In genomic region chr16:30903596-30903995, GRCh38 we compare ENCODE assay signal across 8 cellular contexts. TPM values are rescaled to one million over a fixed set of nuclear protein-coding genes. Genes with fewer than 3 reads are reported as not detected.
A peak's percentile ranks its signal among the peaks of the same experiment; 100 is the strongest.
DNase-seq lines count a peak whose midpoint lies in the region; ATAC-seq and TF ChIP-seq lines count a peak whose summit lies in the region.

No MANE protein-coding gene starts in this region.

- no peak overlapping the region for H3K4me3 Mint-ChIP-seq in T-helper 17 cell
- no peak overlapping the region for H3K4me3 Mint-ChIP-seq in stimulated activated memory B cell treated with anti-CD40 and anti-IgM and Interleukin-4, amounts not matched to agents 10 μg/mL and 1 μg/mL and 100 μg/mL, for 72 hours

- H3K4me3 ChIP-seq in HL-60 (replicated peaks; ENCODE audit: insufficient read depth, low read length): no peak overlapping the region

- no peaks in the 10 kb centered on the region for H3K27me3 ChIP-seq in HL-60 (ENCODE audit: insufficient read depth, poor library complexity, severe bottlenecking)

- peak overlapping the region; percentile 96 for H3K27ac Mint-ChIP-seq in T-helper 17 cell
- peak overlapping the region; percentile 94 for H3K27ac Mint-ChIP-seq in stimulated activated memory B cell treated with anti-CD40 and anti-IgM and Interleukin-4, amounts not matched to agents 10 μg/mL and 1 μg/mL and 100 μg/mL, for 72 hours

- H3K27ac ChIP-seq in HL-60 (replicated peaks): peak overlapping the region; percentile 94

- no peaks in the 10 kb centered on the region for H3K27me3 Mint-ChIP-seq in T-helper 17 cell
- H3K27me3 Mint-ChIP-seq in stimulated activated memory B cell treated with anti-CD40 and anti-IgM and Interleukin-4, amounts not matched to agents 10 μg/mL and 1 μg/mL and 100 μg/mL, for 72 hours: no peaks in the 10 kb centered on the region

- no peak for TF ChIP-seq CTCF in HL-60 (IDR thresholded peaks at IDR 0.05; ENCODE audit: insufficient read depth, low read length)

- no peaks in the 10 kb centered on the region for H3K9me3 ChIP-seq in T-helper 17 cell (ENCODE audit: control insufficient read depth, low read length, poor library complexity, severe bottlenecking)

- DNase-seq in HL-60 (ENCODE audit: low read depth in 1 of 2, low spot score in 1 of 2) (peak; percentile 98), T-helper 17 cell (no peak), germinal center (ENCODE audit: low spot score) (peak; percentile 38), AG20443 (ENCODE audit: low spot score) (no peak), NCI-H2227 (lab: John Stamatoyannopoulos, UW; ENCODE audit: unreplicated experiment) (no peak), mesenteric fat pad (ENCODE audit: low spot score) (no peak)

- H3K9me3 Mint-ChIP-seq in stimulated activated memory B cell treated with anti-CD40 and anti-IgM and Interleukin-4, amounts not matched to agents 10 μg/mL and 1 μg/mL and 100 μg/mL, for 72 hours: peaks cover 3% of the 10 kb centered on the region

- H3K4me1 Mint-ChIP-seq in T-helper 17 cell: peaks cover 26% of the 10 kb centered on the region
- H3K4me1 Mint-ChIP-seq in stimulated activated memory B cell treated with anti-CD40 and anti-IgM and Interleukin-4, amounts not matched to agents 10 μg/mL and 1 μg/mL and 100 μg/mL, for 72 hours: peaks cover 24% of the 10 kb centered on the region

- no peaks in the 10 kb centered on the region for H3K36me3 Mint-ChIP-seq in T-helper 17 cell (ENCODE audit: low read depth)
- H3K36me3 Mint-ChIP-seq in stimulated activated memory B cell treated with anti-CD40 and anti-IgM and Interleukin-4, amounts not matched to agents 10 μg/mL and 1 μg/mL and 100 μg/mL, for 72 hours: peaks cover 5% of the 10 kb centered on the region

- ATAC-seq in T-helper 17 cell (no peak), HG02973 (IDR thresholded peaks at IDR 0.05; ENCODE audit: unreplicated experiment) (no peak)
- ATAC-seq in stimulated activated memory B cell treated with anti-CD40 and anti-IgM and Interleukin-4, amounts not matched to agents 10 μg/mL and 1 μg/mL and 100 μg/mL, for 72 hours: no peak

RNA-seq across cellular contexts. Expression of gene CTF1, which starts 7.2 kb away (rescaled TPM):
- total RNA-seq in T-helper 17 cell (under 1 TPM in 1 of 2 donors, not detected in 1; 0.26 TPM), mesenteric fat pad (4.9 TPM)

RNA-seq across cellular contexts. Expression of gene BCL7C, which starts 9.7 kb away (rescaled TPM):
- 10 to 100 TPM; 22.5 to 22.8 TPM for total RNA-seq in T-helper 17 cell
- total RNA-seq in mesenteric fat pad: 21.3 TPM

RNA-seq across cellular contexts. Expression of gene FBXL19, which starts 19.8 kb away (rescaled TPM):
- total RNA-seq in T-helper 17 cell: 10 to 100 TPM; 12.6 to 13.2 TPM
- 11.4 TPM for total RNA-seq in mesenteric fat pad

RNA-seq across cellular contexts. Expression of gene ORAI3, which starts 45.3 kb away (rescaled TPM):
- 1 to 10 TPM; 6.4 to 7.5 TPM for total RNA-seq in T-helper 17 cell
- total RNA-seq in mesenteric fat pad: 17.9 TPM

RNA-seq across cellular contexts. Expression of gene SETD1A, which starts 54.0 kb away (rescaled TPM):
- total RNA-seq in T-helper 17 cell: 10 to 100 TPM; 31.3 to 45.5 TPM
- 18.5 TPM for total RNA-seq in mesenteric fat pad

Comparison
In these comparisons a context has a peak if more than half of its experiments do, and no peak if none do; other contexts are left out.
1. DNase-seq: peak in HL-60 (2 of 2) and germinal center (single experiment); none in T-helper 17 cell (0 of 3), AG20443 (single experiment), NCI-H2227 (single experiment) and mesenteric fat pad (single experiment).